27 cellular contexts compared by ENCODE assay signal in genomic region chr10:131075218-131075770, GRCh38.
"Had no signal": no experiment of that assay in that cellular context is flagged by ENCODE, and none has a peak within 500 bp of the region (broad histone marks: within the 10 kb centered on the region; RNA-seq: fewer than 3 reads in every experiment).

No MANE protein-coding gene starts in this region.

- H3K4me3 ChIP-seq: dorsolateral prefrontal cortex, gastroesophageal sphincter, heart left ventricle, hepatocyte, left lung, neural progenitor cell, pancreas, smooth muscle cell, testis, tibial artery had no signal

- H3K4me1 ChIP-seq: foreskin keratinocyte, gastroesophageal sphincter, heart left ventricle, left lung, pancreas, testis, tibial artery had no signal

- H3K27ac ChIP-seq: dorsolateral prefrontal cortex, epithelial cell of prostate, foreskin keratinocyte, gastroesophageal sphincter, heart left ventricle, hepatocyte, left lung, neural progenitor cell, pancreas, testis, tibial artery had no signal

- H3K36me3 ChIP-seq: gastroesophageal sphincter, heart left ventricle, left lung, neural progenitor cell, pancreas, tibial artery had no signal

- H3K9ac ChIP-seq: neural progenitor cell had no signal

- H2AFZ ChIP-seq: hepatocyte, neural progenitor cell had no signal

- ATAC-seq: esophagus mucosa; foreskin keratinocyte; gastroesophageal sphincter; heart left ventricle; left cardiac atrium; left lung; naive thymus-derived CD4-positive, alpha-beta T cell; pancreas had no signal

- H3K9me3 ChIP-seq: gastroesophageal sphincter, heart left ventricle, left lung, pancreas, testis, tibial artery had no signal

- DNase-seq: caudate nucleus; cerebellar nuclear complex; effector CD4-positive, alpha-beta T cell; foreskin keratinocyte; heart left ventricle; left cardiac atrium; mesenchymal stem cell; midbrain; naive thymus-derived CD4-positive, alpha-beta T cell; nucleus accumbens; pancreas; stimulated activated CD4-positive, alpha-beta T cell treated with anti-CD3 and anti-CD28 coated beads, Interleukin-12 subunit alpha, Interleukin-12 subunit beta, amount 100 ng/mL, for 4 hours; stimulated activated CD4-positive, alpha-beta T cell treated with anti-CD3 and anti-CD28 coated beads, Interleukin-1b, Interleukin-23, amount 100 ng/mL, for 48 hours; stimulated activated CD4-positive, alpha-beta T cell treated with anti-CD3 and anti-CD28 coated beads, Interleukin-4, amount 100 ng/mL, for 1 hour; stimulated activated CD8-positive, alpha-beta memory T cell treated with anti-CD3 and anti-CD28 coated beads, Interleukin-4, amount 100 ng/mL, for 48 hours; stimulated activated naive CD4-positive, alpha-beta T cell; substantia nigra; testis had no signal

- H3K27me3 ChIP-seq: foreskin keratinocyte, hepatocyte, neural progenitor cell, pancreas, testis had no signal

- H3K4me2 ChIP-seq: hepatocyte, neural progenitor cell, smooth muscle cell had no signal
